In the genomic region with DNA sequence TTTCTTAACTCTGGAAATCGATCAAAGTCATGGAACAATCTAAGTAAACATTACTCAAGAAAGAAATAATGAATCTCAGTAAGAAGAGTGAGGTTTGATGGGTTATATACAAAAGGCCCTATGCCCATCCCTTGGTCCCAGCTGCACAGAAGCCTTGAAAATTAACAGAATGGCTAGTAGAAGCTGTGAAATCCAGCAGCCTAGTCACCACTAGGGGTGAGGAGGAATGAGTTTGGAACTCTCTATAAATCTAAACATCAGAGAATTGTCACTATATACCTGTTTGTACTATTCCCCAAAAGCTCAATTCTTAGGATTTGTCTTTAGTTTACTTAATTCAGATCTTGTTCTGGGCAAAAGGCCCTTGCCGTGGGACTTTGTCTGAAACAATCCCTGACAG, we compare ENCODE assay signal across 19 cellular contexts.
"Had no signal": no experiment of that assay in that cellular context is flagged by ENCODE, and none has a peak within 500 bp of the region (broad histone marks: within the 10 kb centered on the region; RNA-seq: fewer than 3 reads in every experiment).

No MANE protein-coding gene starts in this region.

- H3K36me3 ChIP-seq: esophagus muscularis mucosa, gastroesophageal sphincter, neutrophil, tibial nerve had no signal

- H3K9me3 Mint-ChIP-seq: nephron progenitor cell had no signal

- H3K27me3 ChIP-seq: esophagus muscularis mucosa, gastroesophageal sphincter, neutrophil, testis, tibial nerve had no signal

- H3K27me3 Mint-ChIP-seq: naive B cell; stimulated activated naive B cell treated with anti-CD40 and anti-IgM and Interleukin-4, amounts not matched to agents 10 μg/mL and 1 μg/mL and 100 μg/mL, for 72 hours; stimulated activated naive CD8-positive, alpha-beta T cell treated with anti-CD3 and anti-CD28 coated beads, Interleukin-15, amount 100 ng/mL, for 72 hours had no signal

- ATAC-seq: gastroesophageal sphincter; left colon; left ventricle myocardium superior; sciatic nerve; stimulated activated naive B cell treated with anti-CD40 and anti-IgM and Interleukin-4, amounts not matched to agents 10 μg/mL and 1 μg/mL and 100 μg/mL, for 72 hours; stimulated activated naive CD8-positive, alpha-beta T cell treated with anti-CD3 and anti-CD28 coated beads, Interleukin-15, amount 100 ng/mL, for 72 hours had no signal

- H3K27ac ChIP-seq: epithelial cell of prostate, esophagus muscularis mucosa, gastroesophageal sphincter, neutrophil, skin epidermis, testis, tibial nerve had no signal

- H3K27ac Mint-ChIP-seq: naive B cell; nephron progenitor cell; stimulated activated naive B cell treated with anti-CD40 and anti-IgM and Interleukin-4, amounts not matched to agents 10 μg/mL and 1 μg/mL and 100 μg/mL, for 72 hours; stimulated activated naive CD8-positive, alpha-beta T cell treated with anti-CD3 and anti-CD28 coated beads, Interleukin-15, amount 100 ng/mL, for 72 hours had no signal

- H3K9me3 ChIP-seq: esophagus muscularis mucosa, gastroesophageal sphincter, neutrophil, testis, tibial nerve had no signal

- H3K4me1 ChIP-seq: esophagus muscularis mucosa, gastroesophageal sphincter, testis, tibial nerve had no signal

- DNase-seq: effector memory CD4-positive, alpha-beta T cell; glutamatergic neuron; left colon; left ventricle myocardium superior; mesendoderm; naive B cell; nephron progenitor cell; stimulated activated CD4-positive, alpha-beta T cell treated with anti-CD3 and anti-CD28 coated beads, Interleukin-2, amount 100 ng/mL, for 24 hours; stimulated activated CD4-positive, alpha-beta T cell treated with anti-CD3 and anti-CD28 coated beads, Interleukin-4, amount 100 ng/mL, for 4 hours; stimulated activated naive B cell treated with anti-CD40 and anti-IgM and Interleukin-4, amounts not matched to agents 10 μg/mL and 1 μg/mL and 100 μg/mL, for 72 hours; stimulated activated naive CD8-positive, alpha-beta T cell treated with anti-CD3 and anti-CD28 coated beads, Interleukin-15, amount 100 ng/mL, for 72 hours; testis had no signal

- H3K36me3 Mint-ChIP-seq: naive B cell; stimulated activated naive B cell treated with anti-CD40 and anti-IgM and Interleukin-4, amounts not matched to agents 10 μg/mL and 1 μg/mL and 100 μg/mL, for 72 hours had no signal

- H3K4me3 Mint-ChIP-seq: naive B cell; nephron progenitor cell; stimulated activated naive B cell treated with anti-CD40 and anti-IgM and Interleukin-4, amounts not matched to agents 10 μg/mL and 1 μg/mL and 100 μg/mL, for 72 hours; stimulated activated naive CD8-positive, alpha-beta T cell treated with anti-CD3 and anti-CD28 coated beads, Interleukin-15, amount 100 ng/mL, for 72 hours had no signal

- H3K4me3 ChIP-seq: esophagus muscularis mucosa, gastroesophageal sphincter, skin epidermis, testis, tibial nerve had no signal

- H3K4me1 Mint-ChIP-seq: naive B cell; nephron progenitor cell; stimulated activated naive B cell treated with anti-CD40 and anti-IgM and Interleukin-4, amounts not matched to agents 10 μg/mL and 1 μg/mL and 100 μg/mL, for 72 hours; stimulated activated naive CD8-positive, alpha-beta T cell treated with anti-CD3 and anti-CD28 coated beads, Interleukin-15, amount 100 ng/mL, for 72 hours had no signal
